In the genomic region with DNA sequence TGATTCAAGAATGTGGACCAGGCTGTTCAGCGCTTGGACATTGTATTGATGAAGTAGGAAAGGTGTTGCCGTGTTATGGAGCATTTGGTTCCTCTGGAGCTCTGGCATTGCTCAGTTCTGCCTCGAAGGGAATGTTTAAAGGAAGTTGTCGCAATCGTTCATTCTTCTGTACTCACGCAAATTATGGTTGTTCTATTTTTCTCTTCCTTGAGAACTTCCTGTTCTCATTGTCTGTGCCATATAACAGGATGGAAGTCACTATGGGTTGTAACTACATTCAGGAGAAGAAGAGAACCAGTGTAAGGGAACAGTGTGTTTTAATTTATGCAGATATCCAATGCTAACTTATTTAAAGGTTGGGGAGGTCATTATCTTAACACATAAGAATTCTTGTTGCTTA, we compare ENCODE assay signal across 16 cellular contexts. TPM values are rescaled to one million over a fixed set of nuclear protein-coding genes. Genes with fewer than 3 reads are reported as not detected.
A peak's percentile ranks its signal among the peaks of the same experiment; 100 is the strongest.
DNase-seq lines count a peak whose midpoint lies in the region; TF ChIP-seq lines count a peak whose summit lies in the region.
"Had no signal": no experiment of that assay in that cellular context is flagged by ENCODE, and none has a peak within 500 bp of the region (broad histone marks: within the 10 kb centered on the region; RNA-seq: fewer than 3 reads in every experiment).

No MANE protein-coding gene starts in this region.

- DNase-seq in ELR (ENCODE audit: low read depth) (peak; percentile 28), SK-MEL-5 (ENCODE audit: low read depth, low spot score) (peak; percentile 73), foreskin fibroblast (peak; percentile 49 to 74), spleen (no peak), adrenal gland (no peak), hepatic stellate cell (ENCODE audit: low spot score) (no peak)
- DNase-seq in activated effector memory CD4-positive, alpha-beta T cell treated with anti-CD3 and anti-CD28 coated beads, Interleukin-2, amount 50 U/mL, for 16 hours = no peak
- DNase-seq: activated CD4-positive, alpha-beta T cell treated with anti-CD3 and anti-CD28 coated beads, Interleukin-2, amount 50 U/mL, for 4 hours; CD4-positive, alpha-beta T cell; NCI-H510A; RPMI8226; stimulated activated CD4-positive, alpha-beta T cell treated with anti-CD3 and anti-CD28 coated beads, Interleukin-2, amount 100 ng/mL, for 24 hours; T1000 had no signal

- no peak for TF ChIP-seq POLR2A in spleen (IDR thresholded peaks at IDR 0.05)
- no peak for TF ChIP-seq POLR2A in adrenal gland (IDR thresholded peaks at IDR 0.05)

- H3K27me3 ChIP-seq in spleen (replicated peaks in 1 of 7) = no peaks in the 10 kb centered on the region
- no peaks in the 10 kb centered on the region for H3K27me3 ChIP-seq in adrenal gland

- intact Hi-C loops in spleen (cut with DNase I; ENCODE audit: low total_unique reads) (no loop called here), adrenal gland (cut with DNase I) (no loop called here)

- in situ Hi-C loops in SK-MEL-5 (cut with HindIII; ENCODE audit: low pct_unique_long_range_greater_than_20kb, low sequenced_read_pairs) = no loop called here

- H3K4me1 ChIP-seq in spleen (peaks cover 0 to 27% (median 7%) of the 10 kb centered on the region in 6 donors), adrenal gland (replicated peaks in 1 of 2) (peaks cover 0 to 18% of the 10 kb centered on the region in 2 donors)
- H3K4me1 ChIP-seq: prostate gland had no signal

- 33 to 45% (median 42%) methylated on average over 6 of the region's 6 CpGs for WGBS in spleen, 5 donors
- 61 to 65% (median 64%) methylated on average over 6 of the region's 6 CpGs for WGBS in adrenal gland, 4 donors

- H3K36me3 ChIP-seq in spleen = peaks cover 0 to 15% (median 6%) of the 10 kb centered on the region in 6 donors
- no peaks in the 10 kb centered on the region for H3K36me3 ChIP-seq in adrenal gland (replicated peaks in 1 of 2)
- H3K36me3 ChIP-seq: prostate gland had no signal

- H3K27ac ChIP-seq in spleen (peak overlapping the region in 6 of 8 donors; percentile 11 to 70 (median 36)), adrenal gland (peak overlapping the region in 2 of 5 donors; percentile 9 to 57)
- H3K27ac ChIP-seq: prostate gland had no signal

- H3K4me3 ChIP-seq in foreskin fibroblast (ENCODE audit: low read depth in 1 of 2, low read length in 2 of 2) (no peak overlapping the region), spleen (no peak overlapping the region), adrenal gland (no peak overlapping the region)
- H3K4me3 ChIP-seq: prostate gland had no signal

- H3K9me3 ChIP-seq in spleen (no peaks in the 10 kb centered on the region), adrenal gland (replicated peaks in 1 of 3) (no peaks in the 10 kb centered on the region)
- H3K9me3 ChIP-seq: prostate gland had no signal

- TF ChIP-seq CTCF in foreskin fibroblast (IDR thresholded peaks at IDR 0.05; ENCODE audit: low read depth, low read length) = no peak
- no peak for TF ChIP-seq CTCF in spleen (IDR thresholded peaks at IDR 0.05 in 8 of 11, conservative IDR thresholded peaks at IDR 0.05 in 3 of 11)
- TF ChIP-seq CTCF in adrenal gland (IDR thresholded peaks at IDR 0.05) = no peak

RNA-seq across cellular contexts. Expression of a gene that starts 13.0 kb away (rescaled TPM):
- 51.6 and 51.8 TPM in 2 replicates for total RNA-seq in SK-MEL-5 (2014; rRNA removed; shearing (Covaris generic))
- polyA plus RNA-seq in SK-MEL-5 (2015; cell fraction: cytosol; rRNA removed) = 54.4 and 59.5 TPM in 2 replicates
- polyA plus RNA-seq in SK-MEL-5 (2015; cell fraction: nucleus; rRNA removed) = 23.6 and 29.9 TPM in 2 replicates
- 10 to 100 TPM; 11.5 to 23.5 (median 19.2) TPM for total RNA-seq in spleen
- polyA plus RNA-seq in spleen = 10 to 100 TPM in 2 of 3 donors, 1 to 10 TPM in 1; 9.3 to 19.2 (median 13.2) TPM
- total RNA-seq in adrenal gland = 10 to 100 TPM; 11.1 to 18.0 (median 13.1) TPM
- 10 to 100 TPM in 1 of 3 donors, 1 to 10 TPM in 2; 7.2 to 17.0 (median 9.2) TPM for polyA plus RNA-seq in adrenal gland

RNA-seq across cellular contexts. Expression of a gene that starts 41.2 kb away (rescaled TPM):
- 10.4 and 10.7 TPM in 2 replicates for total RNA-seq in SK-MEL-5 (2014; rRNA removed; shearing (Covaris generic))
- 8.5 and 11.0 TPM in 2 replicates for polyA plus RNA-seq in SK-MEL-5 (2015; cell fraction: cytosol; rRNA removed)
- 23.7 and 28.1 TPM in 2 replicates for polyA plus RNA-seq in SK-MEL-5 (2015; cell fraction: nucleus; rRNA removed)
- total RNA-seq in spleen (10 to 100 TPM in 1 of 7 donors, 1 to 10 TPM in 6; 1.3 to 19.8 (median 4.3) TPM), adrenal gland (10 to 100 TPM in 1 of 8 donors, 1 to 10 TPM in 7; 1.3 to 11.5 (median 2.7) TPM)
- polyA plus RNA-seq in spleen (1 to 10 TPM; 2.3 to 3.2 (median 2.5) TPM), adrenal gland (1 to 10 TPM; 2.5 to 4.9 (median 2.6) TPM)
- total RNA-seq: activated T-helper 17 cell treated with anti-CD3 and anti-CD28 coated beads, Interleukin-2, amount 50 U/mL, for 72 hours; CD4-positive, alpha-beta T cell; kidney epithelial cell had no signal

Comparison
In these comparisons a context has a peak if more than half of its experiments do, and no peak if none do; other contexts are left out.
1. DNase-seq: peak in ELR (single experiment), SK-MEL-5 (single experiment) and foreskin fibroblast (2 of 2); none in spleen (single experiment), adrenal gland (0 of 7), activated effector memory CD4-positive, alpha-beta T cell treated with anti-CD3 and anti-CD28 coated beads, Interleukin-2, amount 50 U/mL, for 16 hours (single experiment) and hepatic stellate cell (single experiment).